4 cellular contexts compared by ENCODE assay signal in genomic region chr2:45320956-45321355, GRCh38.
"Had no signal": no experiment of that assay in that cellular context is flagged by ENCODE, and none has a peak within 500 bp of the region (broad histone marks: within the 10 kb centered on the region; RNA-seq: fewer than 3 reads in every experiment).

No MANE protein-coding gene starts in this region.

- H3K4me3 Mint-ChIP-seq: GM23338, H9 had no signal

- H3K4me3 ChIP-seq: GM23338 had no signal

- DNase-seq: H9, HCEC 1CT, IMR-90 had no signal

- H3K27ac Mint-ChIP-seq: GM23338, H9 had no signal

- ATAC-seq: GM23338 had no signal

- H3K4me2 ChIP-seq: GM23338 had no signal
